Comparison of ENCODE assay signal across 10 cellular contexts in the genomic region with DNA sequence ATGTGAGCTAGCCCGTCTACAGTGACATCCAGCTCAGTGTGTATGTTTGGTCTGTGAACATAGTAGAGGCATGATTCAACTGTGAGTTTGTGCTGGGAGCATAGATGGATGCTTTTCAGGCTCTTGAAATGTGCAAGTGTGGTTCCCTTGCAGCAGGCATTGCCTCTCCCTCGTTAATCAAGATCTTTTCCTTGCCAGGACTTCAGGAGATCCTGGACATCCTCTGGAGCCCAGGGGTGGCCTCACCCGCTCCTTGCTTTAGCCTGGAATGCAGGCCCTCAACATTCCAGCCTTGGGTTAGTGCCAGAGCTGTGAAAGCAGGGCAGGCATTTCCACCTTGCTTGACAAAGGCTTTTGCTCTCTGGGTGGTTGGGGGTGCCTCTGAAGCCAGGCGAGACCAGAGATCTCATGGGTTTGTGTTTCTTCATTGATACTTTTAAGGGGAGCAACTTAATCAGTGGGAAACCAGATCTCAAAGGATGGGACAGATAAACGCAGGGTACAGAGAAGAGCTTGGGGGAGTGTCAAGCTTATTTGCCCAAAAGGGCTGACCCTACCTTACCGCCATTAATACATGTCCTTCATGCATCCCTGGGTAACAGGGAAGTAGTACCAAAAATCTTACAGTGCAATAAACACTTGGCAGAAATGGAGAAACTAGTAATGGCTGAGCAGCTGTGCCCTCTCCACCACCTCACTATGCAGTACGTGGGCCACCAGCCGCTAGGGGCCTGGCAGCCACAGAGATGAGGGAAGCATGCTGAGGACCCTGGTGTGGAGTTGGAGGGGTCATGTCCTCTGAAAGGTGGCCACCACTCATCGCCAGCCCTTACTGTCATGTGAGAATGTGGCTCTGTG.
DNase-seq lines count a peak whose midpoint lies in the region; ATAC-seq and TF ChIP-seq lines count a peak whose summit lies in the region.
"Had no signal": no experiment of that assay in that cellular context is flagged by ENCODE, and none has a peak within 500 bp of the region (broad histone marks: within the 10 kb centered on the region; RNA-seq: fewer than 3 reads in every experiment).

No MANE protein-coding gene starts in this region.

- no peaks in the 10 kb centered on the region for H3K9me3 Mint-ChIP-seq in CD8-positive, alpha-beta memory T cell
- H3K9me3 Mint-ChIP-seq in naive thymus-derived CD8-positive, alpha-beta T cell = no peaks in the 10 kb centered on the region

- no peaks in the 10 kb centered on the region for H3K27me3 Mint-ChIP-seq in CD8-positive, alpha-beta memory T cell
- H3K27me3 Mint-ChIP-seq in naive thymus-derived CD8-positive, alpha-beta T cell = no peaks in the 10 kb centered on the region

- CTCF ChIA-PET in CD8-positive, alpha-beta memory T cell (lab: Charles Lee) = interaction anchor here (1.1 kb wide), 1 partner anchor 41 kb away, joined by 3 read pairs; no protein-coding TSS in a partner anchor

- H3K36me3 ChIP-seq in CD8-positive, alpha-beta memory T cell (ENCODE audit: insufficient read depth, low read length) = no peaks in the 10 kb centered on the region
- H3K36me3 ChIP-seq: esophagus squamous epithelium had no signal

- no peak overlapping the region for H3K27ac ChIP-seq in CD8-positive, alpha-beta memory T cell (ENCODE audit: low read depth, low read length)
- H3K27ac ChIP-seq: esophagus squamous epithelium had no signal

- POLR2A ChIA-PET in CD8-positive, alpha-beta memory T cell (lab: Charles Lee) = interaction anchor here (0.6 kb wide), 1 partner anchor 40 kb away, joined by 3 read pairs; no protein-coding TSS in a partner anchor
- POLR2A ChIA-PET in naive thymus-derived CD8-positive, alpha-beta T cell (lab: Charles Lee) = interaction anchor here (0.5 to 1.4 kb wide), 5 partner anchors 9 to 110 kb away, joined by 3 to 5 read pairs (median 3); no protein-coding TSS in a partner anchor

- H3K9me3 ChIP-seq in CD8-positive, alpha-beta memory T cell (ENCODE audit: low read length) = no peaks in the 10 kb centered on the region
- H3K9me3 ChIP-seq: esophagus squamous epithelium had no signal

- peak overlapping the region; percentile 11 to 92 (median 73) for H3K27ac Mint-ChIP-seq in CD8-positive, alpha-beta memory T cell
- H3K27ac Mint-ChIP-seq in naive thymus-derived CD8-positive, alpha-beta T cell = peak overlapping the region; percentile 14 to 70 (median 34)

- H3K4me1 Mint-ChIP-seq in CD8-positive, alpha-beta memory T cell = peaks cover 64 to 87% (median 84%) of the 10 kb centered on the region in 3 donors
- H3K4me1 Mint-ChIP-seq in naive thymus-derived CD8-positive, alpha-beta T cell = peaks cover 28 to 85% (median 72%) of the 10 kb centered on the region in 4 donors

- no peak overlapping the region for H3K4me3 ChIP-seq in CD8-positive, alpha-beta memory T cell (ENCODE audit: low read length)
- no peak overlapping the region for H3K4me3 ChIP-seq in cardiac fibroblast (replicated peaks in 1 of 2; ENCODE audit: low read depth in 2 of 2, low read length in 2 of 2)
- H3K4me3 ChIP-seq: esophagus squamous epithelium had no signal

- no peak for ATAC-seq in naive thymus-derived CD8-positive, alpha-beta T cell
- ATAC-seq in HG02981 (IDR thresholded peaks at IDR 0.05; ENCODE audit: unreplicated experiment) = no peak
- no peak for ATAC-seq in GM19455 (IDR thresholded peaks at IDR 0.05; ENCODE audit: unreplicated experiment)
- no peak for ATAC-seq in sciatic nerve

- no peak for DNase-seq in CD8-positive, alpha-beta memory T cell
- DNase-seq in HT1080 (ENCODE audit: low read depth) (peak; percentile 12), cardiac fibroblast (ENCODE audit: low read depth in 2 of 2) (peak; percentile 35 to 60), sciatic nerve (ENCODE audit: low spot score) (no peak), NCI-H1930 (lab: John Stamatoyannopoulos, UW) (no peak)
- DNase-seq in naive thymus-derived CD8-positive, alpha-beta T cell = no peak
- DNase-seq: esophagus squamous epithelium, T-helper 9 cell had no signal

- TF ChIP-seq CTCF in cardiac fibroblast (IDR thresholded peaks at IDR 0.05; ENCODE audit: low read depth, low read length) = no peak

- intact Hi-C loops in sciatic nerve (cut with DNase I) = no loop called here

- H3K27me3 ChIP-seq in CD8-positive, alpha-beta memory T cell (ENCODE audit: insufficient read depth, low read length, poor library complexity, severe bottlenecking) = no peaks in the 10 kb centered on the region
- H3K27me3 ChIP-seq: esophagus squamous epithelium had no signal

- peaks cover 68% of the 10 kb centered on the region for H3K4me1 ChIP-seq in CD8-positive, alpha-beta memory T cell (ENCODE audit: insufficient read depth, low read length)

- H3K36me3 Mint-ChIP-seq in CD8-positive, alpha-beta memory T cell = peaks cover 0 to 10% (median 5%) of the 10 kb centered on the region in 3 donors
- no peaks in the 10 kb centered on the region for H3K36me3 Mint-ChIP-seq in naive thymus-derived CD8-positive, alpha-beta T cell

- H3K4me3 Mint-ChIP-seq in CD8-positive, alpha-beta memory T cell = peak overlapping the region in 1 of 7 donors; percentile 12
- no peak overlapping the region for H3K4me3 Mint-ChIP-seq in naive thymus-derived CD8-positive, alpha-beta T cell

Comparison
In these comparisons a context has a peak if more than half of its experiments do, and no peak if none do; other contexts are left out.
1. DNase-seq: peak in HT1080 (single experiment) and cardiac fibroblast (2 of 2); none in CD8-positive, alpha-beta memory T cell (0 of 5), naive thymus-derived CD8-positive, alpha-beta T cell (0 of 10), sciatic nerve (single experiment) and NCI-H1930 (0 of 2).